ENCODE assay signal across 14 cellular contexts in genomic region chr10:132580157-132580556, GRCh38.
"Had no signal": no experiment of that assay in that cellular context is flagged by ENCODE, and none has a peak within 500 bp of the region (broad histone marks: within the 10 kb centered on the region; RNA-seq: fewer than 3 reads in every experiment).

No MANE protein-coding gene starts in this region.

- H3K27ac ChIP-seq: gastrocnemius medialis, upper lobe of right lung, VCaP had no signal

- H3K27ac Mint-ChIP-seq: activated CD4-positive, alpha-beta T cell treated with anti-CD3 and anti-CD28 coated beads for 36 hours; activated CD8-positive, alpha-beta T cell treated with anti-CD3 and anti-CD28 coated beads, Interleukin-2, amount 10 ng/mL, durations not matched to agents 7 days and 5 days; natural killer cell treated with Interleukin-12 subunit alpha and Interleukin-12 subunit beta and Interleukin-15 and Interleukin-18, amount 100 ng/mL, for 72 hours; stimulated activated naive CD8-positive, alpha-beta T cell treated with anti-CD3 and anti-CD28 coated beads, Interleukin-15, Interleukin-2, amounts not matched to agents 100 ng/mL and 50 ng/mL, for 24 hours had no signal

- ATAC-seq: activated CD4-positive, alpha-beta T cell treated with anti-CD3 and anti-CD28 coated beads for 36 hours; activated CD8-positive, alpha-beta T cell treated with anti-CD3 and anti-CD28 coated beads, Interleukin-2, amount 10 ng/mL, durations not matched to agents 7 days and 5 days; gastrocnemius medialis; natural killer cell treated with Interleukin-12 subunit alpha and Interleukin-12 subunit beta and Interleukin-15 and Interleukin-18, amount 100 ng/mL, for 72 hours; upper lobe of right lung had no signal

- H3K36me3 ChIP-seq: gastrocnemius medialis, upper lobe of right lung had no signal

- H3K4me3 ChIP-seq: gastrocnemius medialis, lung, upper lobe of right lung had no signal

- H3K9me3 Mint-ChIP-seq: natural killer cell treated with Interleukin-12 subunit alpha and Interleukin-12 subunit beta and Interleukin-15 and Interleukin-18, amount 100 ng/mL, for 72 hours had no signal

- H3K27me3 Mint-ChIP-seq: activated CD4-positive, alpha-beta T cell treated with anti-CD3 and anti-CD28 coated beads for 36 hours; stimulated activated naive CD8-positive, alpha-beta T cell treated with anti-CD3 and anti-CD28 coated beads, Interleukin-15, Interleukin-2, amounts not matched to agents 100 ng/mL and 50 ng/mL, for 24 hours had no signal

- H3K4me3 Mint-ChIP-seq: activated CD4-positive, alpha-beta T cell treated with anti-CD3 and anti-CD28 coated beads for 36 hours; activated CD8-positive, alpha-beta T cell treated with anti-CD3 and anti-CD28 coated beads, Interleukin-2, amount 10 ng/mL, durations not matched to agents 7 days and 5 days; natural killer cell treated with Interleukin-12 subunit alpha and Interleukin-12 subunit beta and Interleukin-15 and Interleukin-18, amount 100 ng/mL, for 72 hours; stimulated activated naive CD8-positive, alpha-beta T cell treated with anti-CD3 and anti-CD28 coated beads, Interleukin-15, Interleukin-2, amounts not matched to agents 100 ng/mL and 50 ng/mL, for 24 hours had no signal

- DNase-seq: activated CD4-positive, alpha-beta T cell treated with anti-CD3 and anti-CD28 coated beads for 36 hours; activated CD8-positive, alpha-beta memory T cell treated with anti-CD3 and anti-CD28 coated beads, Interleukin-2, amount 50 U/mL, for 48 hours; activated CD8-positive, alpha-beta T cell treated with anti-CD3 and anti-CD28 coated beads, Interleukin-2, amount 10 ng/mL, durations not matched to agents 7 days and 5 days; activated naive CD4-positive, alpha-beta T cell treated with Interleukin-2 at 50 U/mL for 16 hours; caudate nucleus; effector CD4-positive, alpha-beta T cell; gastrocnemius medialis; hippocampal formation; stimulated activated CD4-positive, alpha-beta T cell treated with anti-CD3 and anti-CD28 coated beads, Interleukin-2, amount 100 ng/mL, for 48 hours; upper lobe of right lung had no signal

- H3K27me3 ChIP-seq: gastrocnemius medialis, upper lobe of right lung had no signal

- H3K9me3 ChIP-seq: gastrocnemius medialis, upper lobe of right lung had no signal
